In genomic region chr3:4866841-4867240, GRCh38 we compare ENCODE assay signal across 8 cellular contexts.
DNase-seq lines count a peak whose midpoint lies in the region; ATAC-seq, FAIRE-seq and TF ChIP-seq lines count a peak whose summit lies in the region.

No MANE protein-coding gene starts in this region.

- no peak overlapping the region for H3K9ac ChIP-seq in mammary epithelial cell (ENCODE audit: insufficient read depth, low read length)

- no peak for TF ChIP-seq POLR2A in A549 (IDR thresholded peaks at IDR 0.05; ENCODE audit: low read length)

- ATAC-seq in A549 (no peak), HG03045 (IDR thresholded peaks at IDR 0.05; ENCODE audit: unreplicated experiment) (no peak)

- H3K9me3 ChIP-seq in A549 = peaks cover 1% of the 10 kb centered on the region; the same call in 1 of the 3 replicates
- H3K9me3 ChIP-seq in mammary epithelial cell (replicated peaks; ENCODE audit: insufficient read depth, low read length) = no peaks in the 10 kb centered on the region

- no peak for TF ChIP-seq EP300 in A549 (IDR thresholded peaks at IDR 0.05)

- CTCF ChIA-PET in A549 (lab: Yijun Ruan, JAX) = interaction anchor here (1.0 to 1.6 kb wide), 4 partner anchors 12 to 160 kb away, joined by 3 to 5 read pairs (median 4); no protein-coding TSS in a partner anchor
- CTCF ChIA-PET in mammary epithelial cell (lab: Charles Lee; ENCODE audit: low non-redundant PET) = interaction anchor here (0.5 kb wide), 1 partner anchor 169 kb away, joined by 5 read pairs; no protein-coding TSS in a partner anchor

- no peak for FAIRE-seq in A549 (lab: Jason Lieb, UNC)

- DNase-seq in A549 (ENCODE audit: low read depth in 1 of 2, low spot score in 1 of 2) (peak in 1 of 2 experiments; percentile 63), HuH-7 (ENCODE audit: low spot score) (peak; percentile 15), mammary epithelial cell (peak; percentile 55), lung microvascular endothelial cell (ENCODE audit: low read depth in 2 of 2) (peak; percentile 77 to 98), HK-2 (ENCODE audit: unreplicated experiment) (no peak), middle frontal gyrus (ENCODE audit: extremely low spot score, low spot score) (no peak), NCI-H2196 (lab: John Stamatoyannopoulos, UW; ENCODE audit: unreplicated experiment) (no peak)

- H4K20me1 ChIP-seq in mammary epithelial cell (ENCODE audit: insufficient read depth, low read length) = no peaks in the 10 kb centered on the region

- H3K36me3 ChIP-seq in mammary epithelial cell (ENCODE audit: insufficient read depth, low read length) = no peaks in the 10 kb centered on the region

- H3K4me1 ChIP-seq in A549 = peaks cover 21% of the 10 kb centered on the region
- H3K4me1 ChIP-seq in mammary epithelial cell (ENCODE audit: insufficient read depth, low read length) = peaks cover 21% of the 10 kb centered on the region

- no peaks in the 10 kb centered on the region for H3K79me2 ChIP-seq in mammary epithelial cell (ENCODE audit: insufficient read depth, low read length)

- dilution Hi-C loops in mammary epithelial cell (cut with HindIII; ENCODE audit: low sequenced_read_pairs) = no loop called here

- intact Hi-C loops in mammary epithelial cell (cut with micrococcal nuclease) = no loop called here

- POLR2A ChIA-PET in A549 (lab: Yijun Ruan, JAX) = interaction anchor here (0.7 to 0.8 kb wide), 2 partner anchors 122 to 146 kb away, joined by 3 read pairs; no protein-coding TSS in a partner anchor

- peak overlapping the region; percentile 78 for H3K4me2 ChIP-seq in A549
- peak overlapping the region; percentile 83 for H3K4me2 ChIP-seq in mammary epithelial cell (ENCODE audit: insufficient read depth, low read depth, low read length)

- WGBS in A549 (ENCODE audit: missing lambda C conversion rate) = 35% methylated on average over 6 of the region's 6 CpGs
- WGBS in mammary epithelial cell (ENCODE audit: low coverage, missing lambda C conversion rate) = 77% methylated on average over 6 of the region's 6 CpGs

- H3K27me3 ChIP-seq in mammary epithelial cell (ENCODE audit: insufficient read depth, low read length) = no peaks in the 10 kb centered on the region

- no peak for TF ChIP-seq RAD21 in A549 (conservative IDR thresholded peaks at IDR 0.05 in 1 of 2, IDR thresholded peaks at IDR 0.05 in 1 of 2)

- no peak for TF ChIP-seq CTCF in A549 (IDR thresholded peaks at IDR 0.05)
- TF ChIP-seq CTCF in mammary epithelial cell (conservative IDR thresholded peaks at IDR 0.05 in 1 of 2, IDR thresholded peaks at IDR 0.05 in 1 of 2; ENCODE audit: extremely low read depth in 1 of 2, insufficient read depth in 1 of 2, low read depth in 1 of 2, low read length in 2 of 2) = no peak

- BruUV-seq in mammary epithelial cell (replicated peaks; lab: Mats Ljungman, UMichigan) = no TSS peak

- peak overlapping the region; percentile 57 for H2AFZ ChIP-seq in mammary epithelial cell (ENCODE audit: low read depth, low read length)

- in situ Hi-C loops in mammary epithelial cell (cut with MboI; ENCODE audit: low sequenced_read_pairs in 2 of 2) = no loop called here

- peak overlapping the region; percentile 46; the same call in 2 of the 3 replicates for H3K4me3 ChIP-seq in A549
- H3K4me3 ChIP-seq in mammary epithelial cell (replicated peaks in 1 of 3; ENCODE audit: insufficient read depth in 1 of 3, low read depth in 2 of 3, low read length in 3 of 3) = no peak overlapping the region

- H3K27ac ChIP-seq in A549 (peak overlapping the region; percentile 77 to 92), mammary epithelial cell (ENCODE audit: insufficient read depth, low read depth, low read length) (no peak overlapping the region)

TF ChIP-seq in A549, 52 proteins besides CTCF, POLR2A, EP300 and RAD21:
- TF ChIP-seq PBX3 (IDR thresholded peaks at IDR 0.05) (no peak), CEBPB (IDR thresholded peaks at IDR 0.05) (no peak), FOSL2 (IDR thresholded peaks at IDR 0.05) (no peak), FOSL2 (CRISPR knock-in tag; IDR thresholded peaks at IDR 0.05) (no peak), FOXS1 (CRISPR knock-in tag; IDR thresholded peaks at IDR 0.05) (no peak), ZFP36 (IDR thresholded peaks at IDR 0.05; ENCODE audit: borderline replicate concordance, partially characterized antibody) (no peak), MAZ (IDR thresholded peaks at IDR 0.05; ENCODE audit: borderline replicate concordance, low read depth, low read length) (no peak), PHF8 (IDR thresholded peaks at IDR 0.05; ENCODE audit: borderline replicate concordance, low read depth) (no peak), TFCP2L1 (CRISPR knock-in tag; IDR thresholded peaks at IDR 0.05) (no peak), HOXA7 (CRISPR knock-in tag; IDR thresholded peaks at IDR 0.05) (no peak)
- TF ChIP-seq, protein P1, sequence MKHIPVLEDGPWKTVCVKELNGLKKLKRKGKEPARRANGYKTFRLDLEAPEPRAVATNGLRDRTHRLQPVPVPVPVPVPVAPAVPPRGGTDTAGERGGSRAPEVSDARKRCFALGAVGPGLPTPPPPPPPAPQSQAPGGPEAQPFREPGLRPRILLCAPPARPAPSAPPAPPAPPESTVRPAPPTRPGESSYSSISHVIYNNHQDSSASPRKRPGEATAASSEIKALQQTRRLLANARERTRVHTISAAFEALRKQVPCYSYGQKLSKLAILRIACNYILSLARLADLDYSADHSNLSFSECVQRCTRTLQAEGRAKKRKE (CRISPR knock-in tag; IDR thresholded peaks at IDR 0.05; ENCODE audit: low read depth) = no peak
- TF ChIP-seq, protein P2, sequence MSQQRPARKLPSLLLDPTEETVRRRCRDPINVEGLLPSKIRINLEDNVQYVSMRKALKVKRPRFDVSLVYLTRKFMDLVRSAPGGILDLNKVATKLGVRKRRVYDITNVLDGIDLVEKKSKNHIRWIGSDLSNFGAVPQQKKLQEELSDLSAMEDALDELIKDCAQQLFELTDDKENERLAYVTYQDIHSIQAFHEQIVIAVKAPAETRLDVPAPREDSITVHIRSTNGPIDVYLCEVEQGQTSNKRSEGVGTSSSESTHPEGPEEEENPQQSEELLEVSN (IDR thresholded peaks at IDR 0.05; ENCODE audit: borderline replicate concordance, low read depth) = no peak
- TF ChIP-seq, protein P3, sequence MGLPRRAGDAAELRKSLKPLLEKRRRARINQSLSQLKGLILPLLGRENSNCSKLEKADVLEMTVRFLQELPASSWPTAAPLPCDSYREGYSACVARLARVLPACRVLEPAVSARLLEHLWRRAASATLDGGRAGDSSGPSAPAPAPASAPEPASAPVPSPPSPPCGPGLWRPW (IDR thresholded peaks at IDR 0.05) = no peak
- TF ChIP-seq, protein P4, sequence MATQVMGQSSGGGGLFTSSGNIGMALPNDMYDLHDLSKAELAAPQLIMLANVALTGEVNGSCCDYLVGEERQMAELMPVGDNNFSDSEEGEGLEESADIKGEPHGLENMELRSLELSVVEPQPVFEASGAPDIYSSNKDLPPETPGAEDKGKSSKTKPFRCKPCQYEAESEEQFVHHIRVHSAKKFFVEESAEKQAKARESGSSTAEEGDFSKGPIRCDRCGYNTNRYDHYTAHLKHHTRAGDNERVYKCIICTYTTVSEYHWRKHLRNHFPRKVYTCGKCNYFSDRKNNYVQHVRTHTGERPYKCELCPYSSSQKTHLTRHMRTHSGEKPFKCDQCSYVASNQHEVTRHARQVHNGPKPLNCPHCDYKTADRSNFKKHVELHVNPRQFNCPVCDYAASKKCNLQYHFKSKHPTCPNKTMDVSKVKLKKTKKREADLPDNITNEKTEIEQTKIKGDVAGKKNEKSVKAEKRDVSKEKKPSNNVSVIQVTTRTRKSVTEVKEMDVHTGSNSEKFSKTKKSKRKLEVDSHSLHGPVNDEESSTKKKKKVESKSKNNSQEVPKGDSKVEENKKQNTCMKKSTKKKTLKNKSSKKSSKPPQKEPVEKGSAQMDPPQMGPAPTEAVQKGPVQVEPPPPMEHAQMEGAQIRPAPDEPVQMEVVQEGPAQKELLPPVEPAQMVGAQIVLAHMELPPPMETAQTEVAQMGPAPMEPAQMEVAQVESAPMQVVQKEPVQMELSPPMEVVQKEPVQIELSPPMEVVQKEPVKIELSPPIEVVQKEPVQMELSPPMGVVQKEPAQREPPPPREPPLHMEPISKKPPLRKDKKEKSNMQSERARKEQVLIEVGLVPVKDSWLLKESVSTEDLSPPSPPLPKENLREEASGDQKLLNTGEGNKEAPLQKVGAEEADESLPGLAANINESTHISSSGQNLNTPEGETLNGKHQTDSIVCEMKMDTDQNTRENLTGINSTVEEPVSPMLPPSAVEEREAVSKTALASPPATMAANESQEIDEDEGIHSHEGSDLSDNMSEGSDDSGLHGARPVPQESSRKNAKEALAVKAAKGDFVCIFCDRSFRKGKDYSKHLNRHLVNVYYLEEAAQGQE (IDR thresholded peaks at IDR 0.05) = no peak

Comparison
In these comparisons a context has a peak if more than half of its experiments do, and no peak if none do; other contexts are left out.
1. DNase-seq: peak in HuH-7 (single experiment), mammary epithelial cell (single experiment) and lung microvascular endothelial cell (2 of 2); none in HK-2 (single experiment), middle frontal gyrus (single experiment) and NCI-H2196 (single experiment).